22 cellular contexts compared by ENCODE assay signal in genomic region chr2:101858246-101858645, GRCh38.
A peak's percentile ranks its signal among the peaks of the same experiment; 100 is the strongest.
DNase-seq lines count a peak whose midpoint lies in the region; ATAC-seq, FAIRE-seq and TF ChIP-seq lines count a peak whose summit lies in the region.
"Had no signal": no experiment of that assay in that cellular context is flagged by ENCODE, and none has a peak within 500 bp of the region (broad histone marks: within the 10 kb centered on the region; RNA-seq: fewer than 3 reads in every experiment).

No MANE protein-coding gene starts in this region.

- H3K27ac Mint-ChIP-seq in CD4-positive, alpha-beta T cell, result peak overlapping the region; percentile 59
- H3K27ac Mint-ChIP-seq in brain, result peak overlapping the region in 3 of 5 experiments; percentile 5 to 65 (median 29)

- peaks cover 96% of the 10 kb centered on the region for H3K36me3 Mint-ChIP-seq in CD4-positive, alpha-beta T cell (ENCODE audit: low read depth)
- H3K36me3 Mint-ChIP-seq in brain, result peaks cover 86% of the 10 kb centered on the region

- no peaks in the 10 kb centered on the region for H3K4me1 ChIP-seq in left lung
- H3K4me1 ChIP-seq: pancreas had no signal

- POLR2A ChIA-PET in CD4-positive, alpha-beta T cell (lab: Charles Lee), result no interaction called here

- H3K27ac ChIP-seq in CD4-positive, alpha-beta T cell (ENCODE audit: low read depth, low read length), result no peak overlapping the region
- H3K27ac ChIP-seq in left lung, result no peak overlapping the region
- H3K27ac ChIP-seq: pancreas, SK-N-MC, thoracic aorta had no signal

- peak; percentile 11 for FAIRE-seq in H54 (lab: Jason Lieb, UNC)
- FAIRE-seq: G401.6, GM12878, pancreas had no signal

- peaks cover 0 to 72% of the 10 kb centered on the region in 2 donors for H3K36me3 ChIP-seq in left lung

- no peak for DNase-seq in CD4-positive, alpha-beta T cell
- no peak for DNase-seq in H54 (ENCODE audit: insufficient read length, low spot score)
- DNase-seq in left lung, result no peak
- no peak for DNase-seq in activated CD8-positive, alpha-beta memory T cell treated with anti-CD3 and anti-CD28 coated beads for 24 hours
- no peak for DNase-seq in NCI-H2107 treated with DMSO at 0.1 percent for 48 hours (lab: John Stamatoyannopoulos, UW; ENCODE audit: unreplicated experiment)
- DNase-seq in NCI-H446 (lab: John Stamatoyannopoulos, UW), result no peak
- DNase-seq in RPMI8226, result no peak
- DNase-seq: activated CD4-positive, alpha-beta T cell treated with anti-CD3 and anti-CD28 coated beads, Interleukin-2, amount 50 U/mL, for 1 hour; COR-L47; effector memory CD4-positive, alpha-beta T cell; left cardiac atrium; NCI-H2171; pancreas; stimulated activated CD4-positive, alpha-beta T cell treated with anti-CD3 and anti-CD28 coated beads, Interleukin-4, amount 100 ng/mL, for 24 hours had no signal

- ATAC-seq in CD4-positive, alpha-beta T cell (ENCODE audit: poor library complexity), result no peak
- ATAC-seq in left lung, result peak; percentile 33
- ATAC-seq: GM12878, left cardiac atrium, pancreas had no signal

- no peaks in the 10 kb centered on the region for H3K9me3 Mint-ChIP-seq in CD4-positive, alpha-beta T cell
- H3K9me3 Mint-ChIP-seq in brain, result no peaks in the 10 kb centered on the region
- H3K9me3 Mint-ChIP-seq: central memory CD8-positive, alpha-beta T cell; IgD-negative memory B cell had no signal

- H3K4me3 ChIP-seq in left lung, result no peak overlapping the region
- H3K4me3 ChIP-seq: GM12878, pancreas, SK-N-MC, skin epidermis, thoracic aorta had no signal

- H3K27me3 Mint-ChIP-seq in CD4-positive, alpha-beta T cell, result no peaks in the 10 kb centered on the region
- H3K27me3 Mint-ChIP-seq in brain, result no peaks in the 10 kb centered on the region
- H3K27me3 Mint-ChIP-seq: central memory CD8-positive, alpha-beta T cell; IgD-negative memory B cell had no signal

- no peaks in the 10 kb centered on the region for H3K9me3 ChIP-seq in CD4-positive, alpha-beta T cell (ENCODE audit: control insufficient read depth, low read length)
- no peaks in the 10 kb centered on the region for H3K9me3 ChIP-seq in left lung
- H3K9me3 ChIP-seq: pancreas, thoracic aorta had no signal

- no peak for TF ChIP-seq POLR2A in H54 (IDR thresholded peaks at IDR 0.05; ENCODE audit: low read depth, low read length)

- intact Hi-C loops in CD4-positive, alpha-beta T cell (cut with DNase I, micrococcal nuclease), result no loop called here
- intact Hi-C loops in left lung (cut with DNase I), result no loop called here

- no peak for TF ChIP-seq CTCF in CD4-positive, alpha-beta T cell (IDR thresholded peaks at IDR 0.05)
- no peak for TF ChIP-seq CTCF in brain (conservative IDR thresholded peaks at IDR 0.05)
- TF ChIP-seq CTCF in left lung (IDR thresholded peaks at IDR 0.05), result no peak

- CTCF ChIA-PET in CD4-positive, alpha-beta T cell (lab: Charles Lee), result no interaction called here

- H3K4me3 Mint-ChIP-seq in CD4-positive, alpha-beta T cell, result no peak overlapping the region
- no peak overlapping the region for H3K4me3 Mint-ChIP-seq in brain
- H3K4me3 Mint-ChIP-seq: central memory CD8-positive, alpha-beta T cell; IgD-negative memory B cell had no signal

- H3K27me3 ChIP-seq in CD4-positive, alpha-beta T cell (ENCODE audit: control insufficient read depth, insufficient read depth, low read length), result no peaks in the 10 kb centered on the region
- H3K27me3 ChIP-seq in left lung, result no peaks in the 10 kb centered on the region
- H3K27me3 ChIP-seq: pancreas had no signal

- H3K4me1 Mint-ChIP-seq in CD4-positive, alpha-beta T cell (ENCODE audit: low read depth), result peaks cover 7% of the 10 kb centered on the region
- H3K4me1 Mint-ChIP-seq in brain, result peaks cover 21% of the 10 kb centered on the region
